ENCODE assay signal across 8 cellular contexts in genomic region chr13:109220631-109221030, GRCh38.
"Had no signal": no experiment of that assay in that cellular context is flagged by ENCODE, and none has a peak within 500 bp of the region (broad histone marks: within the 10 kb centered on the region; RNA-seq: fewer than 3 reads in every experiment).

No MANE protein-coding gene starts in this region.

- ATAC-seq: GM12878 had no signal

- FAIRE-seq: G401.6, GM12878, GM12891, GM12892, GM18507, GM19239 had no signal

- H3K4me3 ChIP-seq: GM12878 had no signal

- DNase-seq: GDM1, GF-D8 had no signal
